ENCODE assay signal across 33 cellular contexts in genomic region chr18:21083017-21083416, GRCh38.
"Had no signal": no experiment of that assay in that cellular context is flagged by ENCODE, and none has a peak within 500 bp of the region (broad histone marks: within the 10 kb centered on the region; RNA-seq: fewer than 3 reads in every experiment).

No MANE protein-coding gene starts in this region.

- H3K27me3 Mint-ChIP-seq: activated B cell treated with CpG ODN at 0.5 μM for 24 hours; activated CD8-positive, alpha-beta T cell treated with anti-CD3 and anti-CD28 coated beads for 36 hours; activated naive CD8-positive, alpha-beta T cell; effector memory CD8-positive, alpha-beta T cell; T-cell had no signal

- DNase-seq: activated B cell treated with CpG ODN at 0.5 μM for 24 hours; activated CD4-positive, alpha-beta T cell treated with anti-CD3 and anti-CD28 coated beads for 48 hours; activated CD4-positive, alpha-beta T cell treated with anti-CD3 and anti-CD28 coated beads, Interleukin-2, amount 50 U/mL, for 1 hour; activated CD4-positive, alpha-beta T cell treated with anti-CD3 and anti-CD28 coated beads, Interleukin-2, amount 50 U/mL, for 48 hours; activated CD8-positive, alpha-beta memory T cell treated with anti-CD3 and anti-CD28 coated beads for 24 hours; activated CD8-positive, alpha-beta T cell treated with anti-CD3 and anti-CD28 coated beads for 36 hours; activated gamma-delta T cell; activated naive CD4-positive, alpha-beta T cell treated with anti-CD3 and anti-CD28 coated beads, Interleukin-2, amount 50 U/mL, for 16 hours; activated naive CD4-positive, alpha-beta T cell treated with Interleukin-2 at 50 U/mL for 16 hours; activated T-cell treated with anti-CD3 and anti-CD28 coated beads, Interleukin-2, amount 50 U/mL, for 48 hours; amniotic stem cell; anterior cingulate cortex; brain microvascular endothelial cell; cortex of kidney; dermis blood vessel endothelial cell; effector CD4-positive, alpha-beta T cell; effector memory CD8-positive, alpha-beta T cell; esophagus squamous epithelium; foreskin melanocyte; SW 1271; T-cell; T-helper 9 cell; WERI-Rb-1 had no signal

- H3K27ac ChIP-seq: brain microvascular endothelial cell, epithelial cell of prostate, esophagus squamous epithelium, gastroesophageal sphincter, WERI-Rb-1 had no signal

- FAIRE-seq: astrocyte, bronchial epithelial cell, colon, endometrium, endothelial cell of umbilical vein had no signal

- H3K4me3 ChIP-seq: esophagus squamous epithelium, gastroesophageal sphincter had no signal

- H3K9me3 Mint-ChIP-seq: effector memory CD8-positive, alpha-beta T cell had no signal

- ATAC-seq: activated CD4-positive, CD25-positive, alpha-beta regulatory T cell treated with anti-CD3 and anti-CD28 coated beads, Interleukin-2, amount 50 U/mL, for 24 hours; activated CD8-positive, alpha-beta T cell treated with anti-CD3 and anti-CD28 coated beads for 36 hours; effector memory CD8-positive, alpha-beta T cell; gastroesophageal sphincter; T-cell had no signal

- H3K27me3 ChIP-seq: brain microvascular endothelial cell, esophagus squamous epithelium, gastroesophageal sphincter had no signal

- H3K36me3 ChIP-seq: brain microvascular endothelial cell, esophagus squamous epithelium, gastroesophageal sphincter, WERI-Rb-1 had no signal

- H3K9me3 ChIP-seq: gastroesophageal sphincter had no signal

- H3K27ac Mint-ChIP-seq: activated B cell treated with CpG ODN at 0.5 μM for 24 hours; activated CD8-positive, alpha-beta T cell treated with anti-CD3 and anti-CD28 coated beads for 36 hours; activated naive CD8-positive, alpha-beta T cell; T-helper 1 cell treated with Interleukin-12 subunit alpha and Interleukin-12 subunit beta and Interleukin-4 antibody, amounts not matched to agents 30 μg/mL and 1 μg/mL, for 36 hours had no signal

- H3K4me3 Mint-ChIP-seq: activated B cell treated with CpG ODN at 0.5 μM for 24 hours; activated CD8-positive, alpha-beta T cell treated with anti-CD3 and anti-CD28 coated beads for 36 hours; activated naive CD8-positive, alpha-beta T cell; T-cell; T-helper 1 cell treated with Interleukin-12 subunit alpha and Interleukin-12 subunit beta and Interleukin-4 antibody, amounts not matched to agents 30 μg/mL and 1 μg/mL, for 36 hours had no signal
